Comparison of ENCODE assay signal across 17 cellular contexts in genomic region chr5:149677721-149678120, GRCh38. TPM values are rescaled to one million over a fixed set of nuclear protein-coding genes. Genes with fewer than 3 reads are reported as not detected.
DNase-seq lines count a peak whose midpoint lies in the region; ATAC-seq and TF ChIP-seq lines count a peak whose summit lies in the region.
"Had no signal": no experiment of that assay in that cellular context is flagged by ENCODE, and none has a peak within 500 bp of the region (broad histone marks: within the 10 kb centered on the region; RNA-seq: fewer than 3 reads in every experiment).

No MANE protein-coding gene starts in this region.

- peaks cover 40 to 58% of the 10 kb centered on the region in 2 donors for H3K4me1 Mint-ChIP-seq in stimulated activated naive B cell treated with anti-CD40 and anti-IgM and Interleukin-4, amounts not matched to agents 10 μg/mL and 1 μg/mL and 100 μg/mL, for 72 hours
- H3K4me1 Mint-ChIP-seq: activated CD4-positive, alpha-beta T cell treated with anti-CD3 and anti-CD28 coated beads, Interleukin-2, amount 10 ng/mL, durations not matched to agents 7 days and 5 days; CD4-positive, alpha-beta memory T cell had no signal

- TF ChIP-seq EP300 in gastroesophageal sphincter (IDR thresholded peaks at IDR 0.05), result no peak

- peak; percentile 36 for ATAC-seq in gastroesophageal sphincter
- ATAC-seq in stimulated activated naive B cell treated with anti-CD40 and anti-IgM and Interleukin-4, amounts not matched to agents 10 μg/mL and 1 μg/mL and 100 μg/mL, for 72 hours (replicated peaks), result no peak

- H3K27me3 Mint-ChIP-seq in stimulated activated naive B cell treated with anti-CD40 and anti-IgM and Interleukin-4, amounts not matched to agents 10 μg/mL and 1 μg/mL and 100 μg/mL, for 72 hours, result peaks cover 0 to 10% of the 10 kb centered on the region in 2 donors
- H3K27me3 Mint-ChIP-seq: IgD-negative memory B cell had no signal

- 79 to 89% methylated on average over 5 to 7 of the region's 7 CpGs for WGBS in gastroesophageal sphincter (ENCODE audit: low coverage in 1 of 2), 2 donors

- no peaks in the 10 kb centered on the region for H3K9me3 ChIP-seq in gastroesophageal sphincter
- H3K9me3 ChIP-seq: SK-N-SH, tibial nerve had no signal

- TF ChIP-seq POLR2A in gastroesophageal sphincter (IDR thresholded peaks at IDR 0.05), result no peak

- peak; percentile 74 for DNase-seq in Ammon's horn (ENCODE audit: low spot score)
- peak; percentile 77 for DNase-seq in NOMO-1 treated with DMSO at 0.1 percent for 48 hours (lab: John Stamatoyannopoulos, UW; ENCODE audit: unreplicated experiment)
- peak; percentile 24 for DNase-seq in midbrain (lab: John Stamatoyannopoulos, UW)
- no peak for DNase-seq in occipital lobe (lab: John Stamatoyannopoulos, UW)
- no peak for DNase-seq in stimulated activated naive B cell treated with anti-CD40 and anti-IgM and Interleukin-4, amounts not matched to agents 10 μg/mL and 1 μg/mL and 100 μg/mL, for 72 hours
- DNase-seq in ureter (ENCODE audit: low spot score), result no peak
- no peak for DNase-seq in activated gamma-delta T cell treated with Interleukin-2 at 50 U/mL for 16 hours
- DNase-seq: activated CD4-positive, alpha-beta T cell treated with anti-CD3 and anti-CD28 coated beads, Interleukin-2, amount 10 ng/mL, durations not matched to agents 7 days and 5 days; activated naive CD4-positive, alpha-beta T cell treated with anti-CD3 and anti-CD28 coated beads for 36 hours; CD4-positive, alpha-beta memory T cell; NCI-H2081; NCI-H526; PC-9; SK-N-SH had no signal

- H3K36me3 Mint-ChIP-seq in stimulated activated naive B cell treated with anti-CD40 and anti-IgM and Interleukin-4, amounts not matched to agents 10 μg/mL and 1 μg/mL and 100 μg/mL, for 72 hours, result no peaks in the 10 kb centered on the region
- H3K36me3 Mint-ChIP-seq: CD4-positive, alpha-beta memory T cell; IgD-negative memory B cell had no signal

- peaks cover 0 to 2% of the 10 kb centered on the region in 2 donors for H3K9me3 Mint-ChIP-seq in stimulated activated naive B cell treated with anti-CD40 and anti-IgM and Interleukin-4, amounts not matched to agents 10 μg/mL and 1 μg/mL and 100 μg/mL, for 72 hours
- H3K9me3 Mint-ChIP-seq: activated CD4-positive, alpha-beta T cell treated with anti-CD3 and anti-CD28 coated beads, Interleukin-2, amount 10 ng/mL, durations not matched to agents 7 days and 5 days; activated naive CD4-positive, alpha-beta T cell treated with anti-CD3 and anti-CD28 coated beads for 36 hours had no signal

- no peak overlapping the region for H3K27ac ChIP-seq in gastroesophageal sphincter
- H3K27ac ChIP-seq: PC-9, tibial nerve had no signal

- no peak overlapping the region for H3K27ac Mint-ChIP-seq in stimulated activated naive B cell treated with anti-CD40 and anti-IgM and Interleukin-4, amounts not matched to agents 10 μg/mL and 1 μg/mL and 100 μg/mL, for 72 hours
- H3K27ac Mint-ChIP-seq: activated CD4-positive, alpha-beta T cell treated with anti-CD3 and anti-CD28 coated beads, Interleukin-2, amount 10 ng/mL, durations not matched to agents 7 days and 5 days; activated naive CD4-positive, alpha-beta T cell treated with anti-CD3 and anti-CD28 coated beads for 36 hours; IgD-negative memory B cell had no signal

- no peak overlapping the region for H3K4me3 Mint-ChIP-seq in stimulated activated naive B cell treated with anti-CD40 and anti-IgM and Interleukin-4, amounts not matched to agents 10 μg/mL and 1 μg/mL and 100 μg/mL, for 72 hours
- H3K4me3 Mint-ChIP-seq: activated CD4-positive, alpha-beta T cell treated with anti-CD3 and anti-CD28 coated beads, Interleukin-2, amount 10 ng/mL, durations not matched to agents 7 days and 5 days; activated naive CD4-positive, alpha-beta T cell treated with anti-CD3 and anti-CD28 coated beads for 36 hours; CD4-positive, alpha-beta memory T cell had no signal

- H3K4me3 ChIP-seq in gastroesophageal sphincter, result no peak overlapping the region
- H3K4me3 ChIP-seq: PC-9, tibial nerve had no signal

- no peak for TF ChIP-seq CTCF in gastroesophageal sphincter (IDR thresholded peaks at IDR 0.05)

- no peaks in the 10 kb centered on the region for H3K4me1 ChIP-seq in gastroesophageal sphincter

- H3K36me3 ChIP-seq in gastroesophageal sphincter, result no peaks in the 10 kb centered on the region
- H3K36me3 ChIP-seq: tibial nerve had no signal

- no peaks in the 10 kb centered on the region for H3K27me3 ChIP-seq in gastroesophageal sphincter
- H3K27me3 ChIP-seq: tibial nerve had no signal

RNA-seq across cellular contexts. Expression of gene PPARGC1B, which starts 52.4 kb away (rescaled TPM):
- total RNA-seq in gastroesophageal sphincter (10 to 100 TPM in 2 of 4 donors, 1 to 10 TPM in 2; 5.1 to 15.3 (median 9.6) TPM), occipital lobe (0.47 TPM), ureter (36.1 TPM)

Comparison
In these comparisons a context has a peak if more than half of its experiments do, and no peak if none do; other contexts are left out.
1. DNase-seq: peak in Ammon's horn (single experiment), NOMO-1 treated with DMSO at 0.1 percent for 48 hours (single experiment) and midbrain (single experiment); none in occipital lobe (single experiment), stimulated activated naive B cell treated with anti-CD40 and anti-IgM and Interleukin-4, amounts not matched to agents 10 μg/mL and 1 μg/mL and 100 μg/mL, for 72 hours (single experiment), ureter (single experiment) and activated gamma-delta T cell treated with Interleukin-2 at 50 U/mL for 16 hours (single experiment).